29 cellular contexts compared by ENCODE assay signal in genomic region chr4:4499438-4500123, GRCh38. TPM values are rescaled to one million over a fixed set of nuclear protein-coding genes. Genes with fewer than 3 reads are reported as not detected.
A peak's percentile ranks its signal among the peaks of the same experiment; 100 is the strongest.
DNase-seq lines count a peak whose midpoint lies in the region; ATAC-seq, FAIRE-seq and TF ChIP-seq lines count a peak whose summit lies in the region.
"Had no signal": no experiment of that assay in that cellular context is flagged by ENCODE, and none has a peak within 500 bp of the region (broad histone marks: within the 10 kb centered on the region; RNA-seq: fewer than 3 reads in every experiment).

No MANE protein-coding gene starts in this region.

- H3K36me3 Mint-ChIP-seq in type B pancreatic cell, result no peaks in the 10 kb centered on the region

- no peak for TF ChIP-seq POLR2A in right lobe of liver (IDR thresholded peaks at IDR 0.05)

- H3K9me3 Mint-ChIP-seq in type B pancreatic cell, result no peaks in the 10 kb centered on the region
- H3K9me3 Mint-ChIP-seq: CD4-positive, alpha-beta memory T cell had no signal

- H3K4me3 Mint-ChIP-seq in type B pancreatic cell, result no peak overlapping the region
- H3K4me3 Mint-ChIP-seq: CD4-positive, alpha-beta memory T cell had no signal

- H3K4me3 ChIP-seq in kidney (ENCODE audit: low read length in 2 of 2) (peak overlapping the region; percentile 52 to 57), right lobe of liver (peak overlapping the region; percentile 2 to 25 (median 14)), brain microvascular endothelial cell (ENCODE audit: low read depth, low read length) (no peak overlapping the region)
- H3K4me3 ChIP-seq: A549 had no signal

- peaks cover 5 to 23% of the 10 kb centered on the region in 2 donors for H3K4me1 ChIP-seq in kidney (ENCODE audit: control insufficient read depth in 1 of 2, insufficient read depth in 1 of 2, low read depth in 1 of 2, low read length in 2 of 2)
- peaks cover 0 to 22% (median 10%) of the 10 kb centered on the region in 4 donors for H3K4me1 ChIP-seq in right lobe of liver

- H3K27ac ChIP-seq in kidney (ENCODE audit: low read depth in 2 of 2, low read length in 2 of 2) (peak overlapping the region; percentile 19 to 66), right lobe of liver (peak overlapping the region in 2 of 3 donors; percentile 20 to 34), brain microvascular endothelial cell (no peak overlapping the region)
- H3K27ac ChIP-seq: A549 had no signal

- FAIRE-seq in kidney (lab: Jason Lieb, UNC), result peak; percentile 21
- FAIRE-seq: A549, GM12891, H1, RCC 7860 had no signal

- H3K9me3 ChIP-seq in kidney (ENCODE audit: control insufficient read depth in 1 of 2, low read length in 2 of 2) (no peaks in the 10 kb centered on the region), right lobe of liver (no peaks in the 10 kb centered on the region)
- H3K9me3 ChIP-seq: A549 had no signal

- H3K4me1 Mint-ChIP-seq in type B pancreatic cell (ENCODE audit: unreplicated experiment), result peaks cover 17% of the 10 kb centered on the region

- ATAC-seq in right lobe of liver (peak; percentile 87 to 96 (median 94)), Right ventricle myocardium superior (ENCODE audit: poor library complexity) (no peak)
- ATAC-seq: A549, SK-N-SH treated with all-trans-retinoic acid at 6 μM for 48 hours had no signal

- no peak overlapping the region for H3K27ac Mint-ChIP-seq in type B pancreatic cell
- H3K27ac Mint-ChIP-seq: CD4-positive, alpha-beta memory T cell had no signal

- intact Hi-C loops in kidney (cut with DNase I) (no loop called here), right lobe of liver (cut with DNase I) (no loop called here), Right ventricle myocardium superior (cut with DNase I) (no loop called here)

- 28% methylated on average over 4 of the region's 4 CpGs for WGBS in right lobe of liver (ENCODE audit: insufficient coverage, low coverage, low lambda C conversion rate, missing lambda C conversion rate)

- in situ Hi-C loops in brain microvascular endothelial cell (cut with HindIII; ENCODE audit: low pct_ligation_motif_present, low sequenced_read_pairs), result no loop called here

- H3K36me3 ChIP-seq in kidney (ENCODE audit: control insufficient read depth in 1 of 2, insufficient read depth in 2 of 2, low read length in 2 of 2), result no peaks in the 10 kb centered on the region
- H3K36me3 ChIP-seq in right lobe of liver, result no peaks in the 10 kb centered on the region
- H3K36me3 ChIP-seq in brain microvascular endothelial cell (replicated peaks), result no peaks in the 10 kb centered on the region

- H3K9ac ChIP-seq in kidney (ENCODE audit: low read length in 2 of 2), result peak overlapping the region in 1 of 2 donors; percentile 38

- H3K27me3 Mint-ChIP-seq in type B pancreatic cell, result no peaks in the 10 kb centered on the region
- H3K27me3 Mint-ChIP-seq: CD4-positive, alpha-beta memory T cell had no signal

- H3K27me3 ChIP-seq in right lobe of liver, result no peaks in the 10 kb centered on the region
- no peaks in the 10 kb centered on the region for H3K27me3 ChIP-seq in brain microvascular endothelial cell (replicated peaks)

- TF ChIP-seq CTCF in kidney (IDR thresholded peaks at IDR 0.05; ENCODE audit: borderline replicate concordance, extremely low read depth, insufficient read depth) (no peak), right lobe of liver (IDR thresholded peaks at IDR 0.05) (no peak), brain microvascular endothelial cell (IDR thresholded peaks at IDR 0.05; ENCODE audit: low read depth, low read length, missing control alignments) (no peak), type B pancreatic cell (conservative IDR thresholded peaks at IDR 0.05) (no peak)

- peak; percentile 30 for DNase-seq in HT-29 (ENCODE audit: low spot score)
- no peak for DNase-seq in kidney
- peak; percentile 39 to 78 (median 65) for DNase-seq in right lobe of liver
- DNase-seq in renal cortical epithelial cell (ENCODE audit: low read depth), result peak; percentile 88
- DNase-seq in brain microvascular endothelial cell, result no peak
- DNase-seq in Right ventricle myocardium superior, result no peak
- DNase-seq in NCI-H187 (lab: John Stamatoyannopoulos, UW), result no peak
- DNase-seq in type B pancreatic cell (ENCODE audit: extremely low spot score, unreplicated experiment), result no peak
- DNase-seq: C1 segment of cervical spinal cord; CD4-positive, alpha-beta memory T cell; COR-L47; DMS 273 treated with DMSO at 0.1 percent for 48 hours; DMS79; EL; GF-D8; HCEC 1CT; Karpas-422; NCI-H1092; NCI-H1417 treated with DMSO at 0.1 percent for 48 hours; NCI-H1930; NCI-H2107; NCI-H446; NCI-H524 treated with DMSO at 0.1 percent for 48 hours; NCI-H774 had no signal

RNA-seq across cellular contexts. Expression of gene STX18, which starts 42.3 kb away (rescaled TPM):
- 26.0 and 26.4 TPM in 2 replicates for total RNA-seq in HT-29 (2014; rRNA removed; shearing (Covaris generic))
- total RNA-seq in kidney (37.2 TPM), right lobe of liver (10 to 100 TPM; 11.7 to 18.4 (median 15.8) TPM), renal cortical epithelial cell (27.6 and 31.9 TPM in 2 replicates), Right ventricle myocardium superior (16.0 TPM), type B pancreatic cell (ENCODE audit: low replicate concordance) (28.6 and 36.7 TPM in 2 replicates)
- polyA plus RNA-seq in kidney (ENCODE audit: insufficient read depth, low read depth, low replicate concordance), result 66.8 TPM

Comparison
In these comparisons a context has a peak if more than half of its experiments do, and no peak if none do; other contexts are left out.
1. DNase-seq: peak in HT-29 (single experiment), right lobe of liver (3 of 3) and renal cortical epithelial cell (single experiment); none in kidney (single experiment), brain microvascular endothelial cell (single experiment), Right ventricle myocardium superior (single experiment), NCI-H187 (0 of 2) and type B pancreatic cell (single experiment).